In genomic region chr11:134363161-134363560, GRCh38 we compare ENCODE assay signal across 24 cellular contexts. TPM values are rescaled to one million over a fixed set of nuclear protein-coding genes. Genes with fewer than 3 reads are reported as not detected.
DNase-seq lines count a peak whose midpoint lies in the region; ATAC-seq and TF ChIP-seq lines count a peak whose summit lies in the region.
"Had no signal": no experiment of that assay in that cellular context is flagged by ENCODE, and none has a peak within 500 bp of the region (broad histone marks: within the 10 kb centered on the region; RNA-seq: fewer than 3 reads in every experiment).

No MANE protein-coding gene starts in this region.

- POLR2A ChIA-PET in activated CD4-positive, alpha-beta T cell treated with anti-CD3 and anti-CD28 coated beads, Interleukin-2, amount 10 ng/mL, durations not matched to agents 7 days and 5 days (lab: Charles Lee): no interaction called here

- no peaks in the 10 kb centered on the region for H4K20me1 ChIP-seq in osteoblast (ENCODE audit: insufficient read depth, low read length)

- H3K27me3 Mint-ChIP-seq in glutamatergic neuron (ENCODE audit: unreplicated experiment): peaks cover 3% of the 10 kb centered on the region
- H3K27me3 Mint-ChIP-seq in activated CD4-positive, alpha-beta T cell treated with anti-CD3 and anti-CD28 coated beads, Interleukin-2, amount 10 ng/mL, durations not matched to agents 7 days and 5 days: peaks cover 5% of the 10 kb centered on the region

- H3K4me1 Mint-ChIP-seq in glutamatergic neuron (ENCODE audit: low read depth, unreplicated experiment): peaks cover 16% of the 10 kb centered on the region
- H3K4me1 Mint-ChIP-seq in activated CD4-positive, alpha-beta T cell treated with anti-CD3 and anti-CD28 coated beads, Interleukin-2, amount 10 ng/mL, durations not matched to agents 7 days and 5 days: peaks cover 22% of the 10 kb centered on the region

- ATAC-seq in heart right ventricle (no peak), upper lobe of right lung (no peak)
- ATAC-seq: PC-3, Right ventricle myocardium inferior had no signal

- no peak overlapping the region for H3K4me3 Mint-ChIP-seq in glutamatergic neuron (ENCODE audit: unreplicated experiment)
- no peak overlapping the region for H3K4me3 Mint-ChIP-seq in activated CD4-positive, alpha-beta T cell treated with anti-CD3 and anti-CD28 coated beads, Interleukin-2, amount 10 ng/mL, durations not matched to agents 7 days and 5 days
- H3K4me3 Mint-ChIP-seq: B cell; CD4-positive, alpha-beta T cell had no signal

- H3K27ac ChIP-seq in heart right ventricle (no peak overlapping the region), osteoblast (ENCODE audit: low read depth, low read length) (no peak overlapping the region), upper lobe of right lung (no peak overlapping the region)
- H3K27ac ChIP-seq: 22Rv1, SJCRH30 had no signal

- DNase-seq in cardiac septum (ENCODE audit: low spot score): peak; percentile 74
- DNase-seq in heart right ventricle: no peak
- peak; percentile 7 for DNase-seq in glutamatergic neuron
- peak; percentile 67 for DNase-seq in osteoblast (ENCODE audit: insufficient read length, low spot score, missing footprints)
- DNase-seq in upper lobe of right lung: peak; percentile 32
- DNase-seq in NCI-H2107 treated with DMSO at 0.1 percent for 48 hours (lab: John Stamatoyannopoulos, UW; ENCODE audit: unreplicated experiment): no peak
- no peak for DNase-seq in HK-2 (ENCODE audit: unreplicated experiment)
- DNase-seq in activated CD4-positive, alpha-beta T cell treated with anti-CD3 and anti-CD28 coated beads, Interleukin-2, amount 10 ng/mL, durations not matched to agents 7 days and 5 days: no peak
- DNase-seq: CD4-positive, alpha-beta T cell; H7; IMR-90; KG1; MG63; NCI-H1105 treated with DMSO at 0.1 percent for 48 hours; NCI-H146; NCI-H1930; NCI-H446 treated with DMSO at 0.1 percent for 48 hours; NCI-H82; NK-92 treated with Interleukin-12 subunit alpha and Interleukin-12 subunit beta, amount 100 ng/mL, for 24 hours; PC-3; SJCRH30 had no signal

- no peak overlapping the region for H2AFZ ChIP-seq in osteoblast (ENCODE audit: low read length)

- H3K9me3 ChIP-seq in heart right ventricle (no peaks in the 10 kb centered on the region), osteoblast (ENCODE audit: low read depth, low read length) (no peaks in the 10 kb centered on the region), upper lobe of right lung (no peaks in the 10 kb centered on the region)
- H3K9me3 ChIP-seq: MG63, SJCRH30 had no signal

- H3K4me2 ChIP-seq in osteoblast (ENCODE audit: insufficient read depth, low read length): no peak overlapping the region

- H3K36me3 ChIP-seq in heart right ventricle (no peaks in the 10 kb centered on the region), osteoblast (ENCODE audit: insufficient read depth, low read length) (no peaks in the 10 kb centered on the region), upper lobe of right lung (no peaks in the 10 kb centered on the region)
- H3K36me3 ChIP-seq: MG63, SJCRH30 had no signal

- 89 to 90% methylated on average over 9 of the region's 9 CpGs for WGBS in heart right ventricle, 2 donors

- TF ChIP-seq CTCF in heart right ventricle (IDR thresholded peaks at IDR 0.05): no peak
- TF ChIP-seq CTCF in glutamatergic neuron (IDR thresholded peaks at IDR 0.05; ENCODE audit: partially characterized antibody, unreplicated experiment): no peak
- no peak for TF ChIP-seq CTCF in osteoblast (IDR thresholded peaks at IDR 0.05; ENCODE audit: extremely low read depth, low read depth, low read length)
- no peak for TF ChIP-seq CTCF in upper lobe of right lung (IDR thresholded peaks at IDR 0.05)

- H3K27me3 ChIP-seq in heart right ventricle: peaks cover 0 to 55% (median 45%) of the 10 kb centered on the region in 7 donors
- no peaks in the 10 kb centered on the region for H3K27me3 ChIP-seq in osteoblast (ENCODE audit: insufficient read depth, low read length)
- H3K27me3 ChIP-seq in upper lobe of right lung: no peaks in the 10 kb centered on the region
- H3K27me3 ChIP-seq: MG63 had no signal

- H3K4me3 ChIP-seq in heart right ventricle (no peak overlapping the region), osteoblast (ENCODE audit: insufficient read depth, low read length) (no peak overlapping the region), upper lobe of right lung (no peak overlapping the region)
- H3K4me3 ChIP-seq: MG63, SJCRH30 had no signal

- intact Hi-C loops in cardiac septum (cut with DNase I) (no loop called here), heart right ventricle (cut with DNase I) (no loop called here), upper lobe of right lung (cut with DNase I) (no loop called here)

- H3K4me1 ChIP-seq in heart right ventricle (peaks cover 0 to 4% (median 0%) of the 10 kb centered on the region in 9 donors), osteoblast (ENCODE audit: insufficient read depth, low read length) (no peaks in the 10 kb centered on the region), upper lobe of right lung (no peaks in the 10 kb centered on the region)
- H3K4me1 ChIP-seq: SJCRH30 had no signal

- no peak overlapping the region for H3K27ac Mint-ChIP-seq in glutamatergic neuron (ENCODE audit: unreplicated experiment)
- H3K27ac Mint-ChIP-seq in activated CD4-positive, alpha-beta T cell treated with anti-CD3 and anti-CD28 coated beads, Interleukin-2, amount 10 ng/mL, durations not matched to agents 7 days and 5 days: no peak overlapping the region
- H3K27ac Mint-ChIP-seq: B cell; CD4-positive, alpha-beta T cell had no signal

- CTCF ChIA-PET in activated CD4-positive, alpha-beta T cell treated with anti-CD3 and anti-CD28 coated beads, Interleukin-2, amount 10 ng/mL, durations not matched to agents 7 days and 5 days (lab: Charles Lee): no interaction called here

- peaks cover 6% of the 10 kb centered on the region for H3K36me3 Mint-ChIP-seq in glutamatergic neuron (ENCODE audit: unreplicated experiment)
- H3K36me3 Mint-ChIP-seq in activated CD4-positive, alpha-beta T cell treated with anti-CD3 and anti-CD28 coated beads, Interleukin-2, amount 10 ng/mL, durations not matched to agents 7 days and 5 days (ENCODE audit: low read depth): no peaks in the 10 kb centered on the region

- no peaks in the 10 kb centered on the region for H3K79me2 ChIP-seq in osteoblast (ENCODE audit: insufficient read depth, low read length)

- H3K9me3 Mint-ChIP-seq in glutamatergic neuron (ENCODE audit: unreplicated experiment): peaks cover 6% of the 10 kb centered on the region
- no peaks in the 10 kb centered on the region for H3K9me3 Mint-ChIP-seq in activated CD4-positive, alpha-beta T cell treated with anti-CD3 and anti-CD28 coated beads, Interleukin-2, amount 10 ng/mL, durations not matched to agents 7 days and 5 days
- H3K9me3 Mint-ChIP-seq: CD4-positive, alpha-beta T cell had no signal

RNA-seq across cellular contexts. Expression of gene GLB1L2, which starts 31.4 kb away (rescaled TPM):
- total RNA-seq in cardiac septum (0.57 TPM), heart right ventricle (under 1 TPM; 0.11 to 0.72 (median 0.31) TPM), glutamatergic neuron (ENCODE audit: unreplicated experiment) (1.0 TPM), osteoblast (0.29 and 0.36 TPM in 2 replicates), upper lobe of right lung (4.9 TPM)
- polyA plus RNA-seq in heart right ventricle: under 1 TPM; 0.22 to 0.29 TPM
- 1 to 10 TPM; 1.6 to 2.4 TPM for total RNA-seq in activated CD4-positive, alpha-beta T cell treated with anti-CD3 and anti-CD28 coated beads, Interleukin-2, amount 10 ng/mL, durations not matched to agents 7 days and 5 days
- total RNA-seq: SJCRH30 had no signal

RNA-seq across cellular contexts. Expression of gene B3GAT1, which starts 48.9 kb away (rescaled TPM):
- total RNA-seq in cardiac septum (0.27 TPM), heart right ventricle (under 1 TPM in 4 of 10 donors, not detected in 6; 0.05 to 0.60 (median 0.18) TPM), glutamatergic neuron (ENCODE audit: unreplicated experiment) (240 TPM), osteoblast (not detected in 2 replicates), upper lobe of right lung (1.2 TPM)
- polyA plus RNA-seq in heart right ventricle: under 1 TPM; 0.04 to 0.07 TPM
- 1 to 10 TPM; 1.4 to 1.6 TPM for total RNA-seq in activated CD4-positive, alpha-beta T cell treated with anti-CD3 and anti-CD28 coated beads, Interleukin-2, amount 10 ng/mL, durations not matched to agents 7 days and 5 days
- total RNA-seq: B cell, IMR-90, PC-3, SJCRH30 had no signal
- polyA plus RNA-seq: IMR-90 had no signal

Comparison
In these comparisons a context has a peak if more than half of its experiments do, and no peak if none do; other contexts are left out.
1. DNase-seq: peak in cardiac septum (single experiment), glutamatergic neuron (single experiment), osteoblast (single experiment) and upper lobe of right lung (single experiment); none in heart right ventricle (0 of 2), NCI-H2107 treated with DMSO at 0.1 percent for 48 hours (single experiment), HK-2 (single experiment) and activated CD4-positive, alpha-beta T cell treated with anti-CD3 and anti-CD28 coated beads, Interleukin-2, amount 10 ng/mL, durations not matched to agents 7 days and 5 days (single experiment).
2. RNA of gene B3GAT1, which starts 48.9 kb away (total RNA-seq): 240 TPM in glutamatergic neuron (single experiment); 1.4 to 1.6 TPM in activated CD4-positive, alpha-beta T cell treated with anti-CD3 and anti-CD28 coated beads, Interleukin-2, amount 10 ng/mL, durations not matched to agents 7 days and 5 days, 1.2 TPM in upper lobe of right lung (single experiment), 0.27 TPM in cardiac septum (single experiment), 0.05 to 0.60 TPM in heart right ventricle and not detected in osteoblast; every median in the first group is over 10 times any median in the second.